ENCODE assay signal across 16 cellular contexts in the genomic region with DNA sequence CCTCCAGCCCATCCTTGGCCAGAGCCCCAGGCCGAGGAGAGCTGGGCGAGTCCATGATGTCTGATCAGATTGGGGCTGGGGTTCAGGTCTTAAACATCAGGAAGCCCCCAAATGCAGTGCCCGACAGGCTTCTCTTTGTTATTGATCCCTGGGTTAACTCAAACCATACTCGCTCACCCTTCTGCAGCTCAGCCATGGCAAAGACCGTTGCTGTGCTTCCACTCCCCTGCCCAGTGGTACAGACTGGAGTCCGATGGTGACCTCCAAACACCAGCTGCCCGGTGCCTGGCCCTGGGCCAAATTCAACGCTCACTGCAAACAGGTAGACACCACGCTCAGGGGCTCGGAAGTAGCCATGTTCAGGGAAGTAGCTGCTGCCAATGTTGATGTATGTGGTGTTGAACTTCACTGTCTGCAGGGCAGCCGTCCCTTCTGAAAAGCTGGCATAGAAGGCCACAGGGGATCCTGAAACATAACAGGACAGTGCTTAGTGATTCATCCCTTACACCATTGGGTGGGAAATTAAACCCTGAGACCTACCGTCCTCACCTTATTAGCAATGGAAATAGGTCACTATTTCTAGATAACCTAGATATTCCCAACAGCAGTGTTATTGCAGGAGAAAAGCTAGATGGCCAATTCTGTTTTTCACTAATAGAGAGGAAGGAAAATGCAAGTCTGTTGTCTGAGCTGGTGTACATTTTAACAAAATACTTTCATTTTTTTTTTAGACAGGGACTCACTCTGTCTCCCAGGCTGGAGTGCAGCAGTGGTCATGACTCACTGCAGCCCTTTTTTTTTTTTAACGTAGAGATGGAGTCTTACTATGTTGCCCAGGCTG. TPM values are rescaled to one million over a fixed set of nuclear protein-coding genes. Genes with fewer than 3 reads are reported as not detected.
DNase-seq lines count a peak whose midpoint lies in the region; TF ChIP-seq lines count a peak whose summit lies in the region.
"Had no signal": no experiment of that assay in that cellular context is flagged by ENCODE, and none has a peak within 500 bp of the region (broad histone marks: within the 10 kb centered on the region; RNA-seq: fewer than 3 reads in every experiment).

No MANE protein-coding gene starts in this region.

- H3K27me3 ChIP-seq in osteoblast (ENCODE audit: insufficient read depth, low read length) (no peaks in the 10 kb centered on the region), PC-9 (ENCODE audit: insufficient read depth, low read depth) (no peaks in the 10 kb centered on the region)
- H3K27me3 ChIP-seq: heart right ventricle had no signal

- no peaks in the 10 kb centered on the region for H3K36me3 ChIP-seq in osteoblast (ENCODE audit: insufficient read depth, low read length)
- no peaks in the 10 kb centered on the region for H3K36me3 ChIP-seq in PC-9 (ENCODE audit: low read depth)

- H4K20me1 ChIP-seq in osteoblast (ENCODE audit: insufficient read depth, low read length) (no peaks in the 10 kb centered on the region), PC-9 (ENCODE audit: insufficient read depth) (no peaks in the 10 kb centered on the region)

- H3K27ac ChIP-seq in coronary artery = peak overlapping the region; percentile 6 to 48
- H3K27ac ChIP-seq in osteoblast (ENCODE audit: low read depth, low read length) = peak overlapping the region; percentile 17
- no peak overlapping the region for H3K27ac ChIP-seq in PC-9
- H3K27ac ChIP-seq: heart right ventricle had no signal

- H3K4me3 ChIP-seq in coronary artery = no peak overlapping the region
- peak overlapping the region; percentile 52 for H3K4me3 ChIP-seq in osteoblast (ENCODE audit: insufficient read depth, low read length)
- no peak overlapping the region for H3K4me3 ChIP-seq in PC-9
- H3K4me3 ChIP-seq: heart right ventricle, smooth muscle cell had no signal

- DNase-seq in EL (peak; percentile 59), NCI-H69 (lab: John Stamatoyannopoulos, UW) (peak; percentile 58), coronary artery (ENCODE audit: low spot score) (peak; percentile 69), osteoblast (ENCODE audit: insufficient read length, low spot score, missing footprints) (peak; percentile 56), LoVo (ENCODE audit: low spot score) (no peak), KG1 (lab: John Stamatoyannopoulos, UW) (no peak), PC-9 (no peak), NCI-H524 (lab: John Stamatoyannopoulos, UW) (no peak)
- DNase-seq: activated CD4-positive, CD25-positive, alpha-beta regulatory T cell treated with anti-CD3 and anti-CD28 coated beads, Interleukin-2, amount 50 U/mL, for 72 hours; activated T-cell treated with anti-CD3 and anti-CD28 coated beads, Interleukin-2, amount 50 U/mL, for 4 hours; anterior cingulate cortex; CD4-positive, CD25-positive, alpha-beta regulatory T cell; effector memory CD4-positive, alpha-beta T cell; heart right ventricle; Kasumi-1 had no signal

- H3K9me3 ChIP-seq in osteoblast (ENCODE audit: low read depth, low read length) = no peaks in the 10 kb centered on the region
- no peaks in the 10 kb centered on the region for H3K9me3 ChIP-seq in PC-9 (ENCODE audit: insufficient read depth, low read depth)
- H3K9me3 ChIP-seq: heart right ventricle had no signal

- TF ChIP-seq CTCF in coronary artery (IDR thresholded peaks at IDR 0.05) (no peak), osteoblast (IDR thresholded peaks at IDR 0.05; ENCODE audit: extremely low read depth, low read depth, low read length) (no peak), PC-9 (conservative IDR thresholded peaks at IDR 0.05) (no peak)

- POLR2A ChIA-PET in PC-9 (lab: Charles Lee; ENCODE audit: unreplicated experiment) = no interaction called here

- H3K9me2 ChIP-seq in PC-9 (ENCODE audit: insufficient read depth) = no peaks in the 10 kb centered on the region

- CTCF ChIA-PET in PC-9 (lab: Charles Lee) = interaction anchor here (0.6 kb wide), 1 partner anchor 409 kb away, joined by 3 read pairs; no protein-coding TSS in a partner anchor

- no TSS peak for BruUV-seq in PC-9 (replicated peaks; lab: Mats Ljungman, UMichigan)

- peaks cover 4% of the 10 kb centered on the region; the same call in 1 of the 2 replicates for H3F3A ChIP-seq in PC-9 (ENCODE audit: insufficient read depth, low read depth)

- H3K4me1 ChIP-seq in osteoblast (ENCODE audit: insufficient read depth, low read length) = peaks cover 14% of the 10 kb centered on the region
- peaks cover 11% of the 10 kb centered on the region for H3K4me1 ChIP-seq in PC-9 (replicated peaks; ENCODE audit: insufficient read depth)

- H2AFZ ChIP-seq in osteoblast (ENCODE audit: low read length) (no peak overlapping the region), PC-9 (no peak overlapping the region)

- H3K4me2 ChIP-seq in osteoblast (ENCODE audit: insufficient read depth, low read length) (peak overlapping the region; percentile 82), PC-9 (no peak overlapping the region)
- H3K4me2 ChIP-seq: smooth muscle cell had no signal

- intact Hi-C loops in PC-9 (cut with micrococcal nuclease; ENCODE audit: unreplicated experiment) = no loop called here

- H3K79me2 ChIP-seq in osteoblast (ENCODE audit: insufficient read depth, low read length) (no peaks in the 10 kb centered on the region), PC-9 (ENCODE audit: low read depth) (no peaks in the 10 kb centered on the region)

RNA-seq across cellular contexts. Expression of gene MMRN2, which starts 20.5 kb away (rescaled TPM):
- 1.1 and 3.5 TPM in 2 replicates for total RNA-seq in osteoblast
- 12.1 and 13.4 TPM in 2 replicates for total RNA-seq in PC-9 (2021)

RNA-seq across cellular contexts. Expression of gene SNCG, which starts 21.5 kb away (rescaled TPM):
- total RNA-seq in osteoblast = 0.36 and 2.4 TPM in 2 replicates
- total RNA-seq in PC-9 (2021) = 99.4 and 144 TPM in 2 replicates
- total RNA-seq: CD4-positive, CD25-positive, alpha-beta regulatory T cell had no signal

RNA-seq across cellular contexts. Expression of gene ADIRF, which starts 31.4 kb away (rescaled TPM):
- total RNA-seq in osteoblast (11.9 and 18.3 TPM in 2 replicates), PC-9 (2021) (51.0 and 72.8 TPM in 2 replicates)
- total RNA-seq: CD4-positive, CD25-positive, alpha-beta regulatory T cell had no signal

Comparison
In these comparisons a context has a peak if more than half of its experiments do, and no peak if none do; other contexts are left out.
1. DNase-seq: peak in EL (single experiment), NCI-H69 (single experiment), coronary artery (single experiment) and osteoblast (single experiment); none in LoVo (single experiment), KG1 (single experiment), PC-9 (0 of 2) and NCI-H524 (0 of 2).
2. RNA of gene SNCG, which starts 21.5 kb away (total RNA-seq): 99.4 to 144 TPM in PC-9; 0.36 to 2.4 TPM in osteoblast; every median in the first group is over 10 times any median in the second.